In genomic region chr11:13036235-13036634, GRCh38 we compare ENCODE assay signal across 39 cellular contexts. TPM values are rescaled to one million over a fixed set of nuclear protein-coding genes. Genes with fewer than 3 reads are reported as not detected.
"Had no signal": no experiment of that assay in that cellular context is flagged by ENCODE, and none has a peak within 500 bp of the region (broad histone marks: within the 10 kb centered on the region; RNA-seq: fewer than 3 reads in every experiment).

No MANE protein-coding gene starts in this region.

- H3K36me3 ChIP-seq: MG63 had no signal

- H3K9ac ChIP-seq: KMS-11 had no signal

- H3K4me2 ChIP-seq: KMS-11 had no signal

- H3K4me3 ChIP-seq: MG63 had no signal

- H3K27ac ChIP-seq: KMS-11 had no signal

- DNase-seq: Karpas-422, Kasumi-1, MG63, MM.1S, MV-4-11, NCI-H1048, NCI-H1092, NCI-H1092 treated with DMSO at 0.1 percent for 48 hours, NCI-H1105, NCI-H1105 treated with DMSO at 0.1 percent for 48 hours, NCI-H1417, NCI-H1417 treated with DMSO at 0.1 percent for 48 hours, NCI-H1436, NCI-H1436 treated with DMSO at 0.1 percent for 48 hours, NCI-H146, NCI-H1694, NCI-H1694 treated with DMSO at 0.1 percent for 48 hours, NCI-H187, NCI-H187 treated with DMSO at 0.1 percent for 48 hours, NCI-H1930, NCI-H2029, NCI-H2029 treated with DMSO at 0.1 percent for 48 hours, NCI-H2081, NCI-H2081 treated with DMSO at 0.1 percent for 48 hours, NCI-H2107, NCI-H2171, NCI-H2171 treated with DMSO at 0.1 percent for 48 hours, NCI-H2227 treated with DMSO at 0.1 percent for 48 hours, NCI-H226, NCI-H345, NCI-H446, NCI-H446 treated with DMSO at 0.1 percent for 48 hours, NCI-H510A, NCI-H510A treated with DMSO at 0.1 percent for 48 hours had no signal

- H3K9me3 ChIP-seq: MG63 had no signal

RNA-seq across cellular contexts. Expression of gene RASSF10, which starts 27.1 kb away (rescaled TPM):
- total RNA-seq: LHCN-M2, M059J, MCF 10A, NCI-H460 had no signal
